In the genomic region with DNA sequence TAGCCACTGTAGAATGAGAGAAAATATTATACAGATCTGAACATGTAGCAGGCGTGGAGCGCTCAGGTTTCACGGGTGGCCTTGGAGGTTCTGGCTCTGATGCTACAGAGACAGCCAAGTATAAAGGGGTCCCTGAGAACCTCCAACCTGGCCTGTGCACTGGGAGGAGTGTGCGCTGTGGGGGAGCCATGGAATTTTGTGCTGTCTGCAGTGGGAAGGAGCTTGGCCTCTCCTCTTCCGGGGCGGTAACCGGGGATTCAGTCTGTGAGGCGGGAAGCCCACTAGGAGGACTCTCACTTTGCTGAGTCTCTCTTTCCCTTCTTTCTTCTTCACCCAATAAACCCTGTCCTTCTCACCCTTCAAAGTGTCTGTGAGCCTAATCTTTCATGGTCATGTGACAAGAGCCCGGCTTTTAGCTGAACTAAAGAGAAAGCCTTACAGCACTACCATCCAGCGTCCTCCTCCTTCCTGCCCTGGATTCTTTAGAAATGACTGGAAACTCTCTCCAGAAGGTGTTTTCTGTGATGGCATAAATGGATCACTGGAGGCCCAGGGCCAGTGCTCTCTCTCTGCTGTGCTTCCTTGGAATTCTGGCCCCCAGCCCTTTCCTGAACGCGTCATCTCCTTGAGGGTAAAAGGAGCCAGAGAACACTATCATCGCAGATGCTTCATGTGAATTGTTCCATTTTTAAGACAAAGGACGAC, we compare ENCODE assay signal across 16 cellular contexts.
DNase-seq lines count a peak whose midpoint lies in the region; ATAC-seq, FAIRE-seq and TF ChIP-seq lines count a peak whose summit lies in the region.
"Had no signal": no experiment of that assay in that cellular context is flagged by ENCODE, and none has a peak within 500 bp of the region (broad histone marks: within the 10 kb centered on the region; RNA-seq: fewer than 3 reads in every experiment).

No MANE protein-coding gene starts in this region.

- ATAC-seq in Panc1 (0 out of 2 replicates have a peak, but pooled peaks have one; percentile 17), left colon (peak; percentile 27)
- ATAC-seq in activated T-cell treated with anti-CD3 and anti-CD28 coated beads, Interleukin-2, amount 50 U/mL, for 4 hours: no peak
- ATAC-seq: psoas muscle had no signal

- in situ Hi-C loops in Panc1 (cut with HindIII; ENCODE audit: low pct_unique_long_range_greater_than_20kb, low sequenced_read_pairs) (no loop called here), transverse colon (cut with MboI; ENCODE audit: low pct_ligation_motif_present in 1 of 4, low pct_unique_long_range_greater_than_20kb in 1 of 4, low sequenced_read_pairs in 3 of 4) (no loop called here)

- no peaks in the 10 kb centered on the region for H3K36me3 Mint-ChIP-seq in Caco-2 (ENCODE audit: insufficient read depth, unreplicated experiment)
- H3K36me3 Mint-ChIP-seq in activated T-cell treated with anti-CD3 and anti-CD28 coated beads, Interleukin-2, amount 50 U/mL, for 4 hours (ENCODE audit: insufficient read depth): no peaks in the 10 kb centered on the region

- H2AFZ ChIP-seq in endothelial cell of umbilical vein (ENCODE audit: low read depth, low read length): no peak overlapping the region
- no peak overlapping the region for H2AFZ ChIP-seq in OCI-LY7 (ENCODE audit: low read length)

- H3K4me3 ChIP-seq in Caco-2 (ENCODE audit: low read depth, low read length): peak overlapping the region; percentile 31
- H3K4me3 ChIP-seq in Panc1 (ENCODE audit: low read depth in 2 of 2, low read length in 2 of 2): no peak overlapping the region
- no peak overlapping the region for H3K4me3 ChIP-seq in endothelial cell of umbilical vein (replicated peaks in 1 of 3; ENCODE audit: insufficient read depth in 1 of 3, low read depth in 1 of 3, low read length in 3 of 3)
- no peak overlapping the region for H3K4me3 ChIP-seq in OCI-LY7 (ENCODE audit: low read depth, low read length, poor library complexity, severe bottlenecking)
- no peak overlapping the region for H3K4me3 ChIP-seq in transverse colon
- H3K4me3 ChIP-seq: psoas muscle, upper lobe of left lung had no signal

- peak; percentile 44 for FAIRE-seq in endothelial cell of umbilical vein (lab: Jason Lieb, UNC)
- FAIRE-seq: GM12891, islet of Langerhans had no signal

- 89 to 94% methylated on average over 10 to 14 of the region's 14 CpGs for WGBS in transverse colon (ENCODE audit: low coverage in 1 of 2), 2 donors

- no peaks in the 10 kb centered on the region for H3K9me1 ChIP-seq in endothelial cell of umbilical vein (replicated peaks; ENCODE audit: control insufficient read depth, extremely low read depth, insufficient read depth, low read length)

- DNase-seq in Caco-2 (peak in 1 of 2 experiments; percentile 14), Panc1 (ENCODE audit: low read depth, low spot score) (no peak), endothelial cell of umbilical vein (ENCODE audit: low read depth, low spot score) (no peak), left colon (peak in 1 of 2 donors; percentile 6), OCI-LY7 (ENCODE audit: low spot score) (no peak), transverse colon (no peak), ureter (ENCODE audit: low spot score) (no peak)
- DNase-seq in activated T-cell treated with anti-CD3 and anti-CD28 coated beads, Interleukin-2, amount 50 U/mL, for 4 hours: no peak
- DNase-seq: DMS79; MM.1S; psoas muscle; stimulated activated CD4-positive, alpha-beta T cell treated with anti-CD3 and anti-CD28 coated beads, Interleukin-1b, Interleukin-23, amount 100 ng/mL, for 48 hours; upper lobe of left lung had no signal

- H4K20me1 ChIP-seq in endothelial cell of umbilical vein (replicated peaks; ENCODE audit: control insufficient read depth, extremely low read depth, insufficient read depth, low read length) (no peaks in the 10 kb centered on the region), OCI-LY7 (ENCODE audit: insufficient read depth, low read length) (no peaks in the 10 kb centered on the region)

- peaks cover 10% of the 10 kb centered on the region for H3K4me1 ChIP-seq in Caco-2
- peaks cover 4% of the 10 kb centered on the region for H3K4me1 ChIP-seq in Panc1 (ENCODE audit: control insufficient read depth, insufficient read depth, low read length)
- H3K4me1 ChIP-seq in endothelial cell of umbilical vein (ENCODE audit: control insufficient read depth, extremely low read depth, insufficient read depth, low read length): peaks cover 5% of the 10 kb centered on the region
- H3K4me1 ChIP-seq in OCI-LY7 (ENCODE audit: insufficient read depth, low read length, poor library complexity, severe bottlenecking): no peaks in the 10 kb centered on the region
- peaks cover 0 to 8% (median 0%) of the 10 kb centered on the region in 4 donors for H3K4me1 ChIP-seq in transverse colon
- H3K4me1 ChIP-seq: psoas muscle, upper lobe of left lung had no signal

- peak overlapping the region; percentile 50 for H3K4me3 Mint-ChIP-seq in Caco-2 (ENCODE audit: unreplicated experiment)
- no peak overlapping the region for H3K4me3 Mint-ChIP-seq in activated T-cell treated with anti-CD3 and anti-CD28 coated beads, Interleukin-2, amount 50 U/mL, for 4 hours
- H3K4me3 Mint-ChIP-seq: activated naive CD4-positive, alpha-beta T cell treated with anti-CD3 and anti-CD28 coated beads, Interleukin-2, amount 50 U/mL, for 24 hours had no signal

- H3K36me3 ChIP-seq in Caco-2 (ENCODE audit: control insufficient read depth, insufficient read depth, low read length) (no peaks in the 10 kb centered on the region), Panc1 (ENCODE audit: control insufficient read depth, insufficient read depth, low read length) (no peaks in the 10 kb centered on the region), endothelial cell of umbilical vein (ENCODE audit: control insufficient read depth in 2 of 2, extremely low read depth in 1 of 2, insufficient read depth in 2 of 2, low read length in 2 of 2) (no peaks in the 10 kb centered on the region), OCI-LY7 (ENCODE audit: insufficient read depth, low read length) (no peaks in the 10 kb centered on the region), transverse colon (no peaks in the 10 kb centered on the region)
- H3K36me3 ChIP-seq: upper lobe of left lung had no signal

- H3K4me2 ChIP-seq in endothelial cell of umbilical vein (ENCODE audit: insufficient read depth, low read length): no peak overlapping the region
- no peak overlapping the region for H3K4me2 ChIP-seq in OCI-LY7 (ENCODE audit: low read length)

- no peaks in the 10 kb centered on the region for H3K9me3 Mint-ChIP-seq in Caco-2 (ENCODE audit: unreplicated experiment)
- no peaks in the 10 kb centered on the region for H3K9me3 Mint-ChIP-seq in activated T-cell treated with anti-CD3 and anti-CD28 coated beads, Interleukin-2, amount 50 U/mL, for 4 hours
- H3K9me3 Mint-ChIP-seq: activated naive CD4-positive, alpha-beta T cell treated with anti-CD3 and anti-CD28 coated beads, Interleukin-2, amount 50 U/mL, for 24 hours had no signal

- H3K9me3 ChIP-seq in Caco-2 (no peaks in the 10 kb centered on the region), Panc1 (ENCODE audit: control insufficient read depth, insufficient read depth, low read depth, low read length) (no peaks in the 10 kb centered on the region), endothelial cell of umbilical vein (replicated peaks; ENCODE audit: control insufficient read depth, insufficient read depth, low read length) (no peaks in the 10 kb centered on the region), OCI-LY7 (ENCODE audit: low read length) (no peaks in the 10 kb centered on the region), transverse colon (no peaks in the 10 kb centered on the region)
- H3K9me3 ChIP-seq: psoas muscle, upper lobe of left lung had no signal

- dilution Hi-C loops in endothelial cell of umbilical vein (cut with MboI; ENCODE audit: extremely low pct_ligation_motif_present, low sequenced_read_pairs): no loop called here

- TF ChIP-seq POLR2A in endothelial cell of umbilical vein (IDR thresholded peaks at IDR 0.05; ENCODE audit: low read depth, low read length) (no peak), transverse colon (IDR thresholded peaks at IDR 0.05) (no peak)

- H3K27ac Mint-ChIP-seq in Caco-2 (ENCODE audit: unreplicated experiment): peak overlapping the region; percentile 34

- no peaks in the 10 kb centered on the region for H3K4me1 Mint-ChIP-seq in Caco-2 (ENCODE audit: low read depth, unreplicated experiment)
- peaks cover 2% of the 10 kb centered on the region for H3K4me1 Mint-ChIP-seq in activated T-cell treated with anti-CD3 and anti-CD28 coated beads, Interleukin-2, amount 50 U/mL, for 4 hours (ENCODE audit: low read depth)

- BruUV-seq in Caco-2 (replicated peaks; lab: Mats Ljungman, UMichigan) (no TSS peak), Panc1 (replicated peaks; lab: Mats Ljungman, UMichigan) (no TSS peak), endothelial cell of umbilical vein (replicated peaks; lab: Mats Ljungman, UMichigan) (no TSS peak), OCI-LY7 (replicated peaks; lab: Mats Ljungman, UMichigan) (no TSS peak)

- CTCF ChIA-PET in Caco-2 (lab: Charles Lee): no interaction called here
- CTCF ChIA-PET in Panc1 (lab: Charles Lee): no interaction called here
- CTCF ChIA-PET in endothelial cell of umbilical vein (lab: Charles Lee): interaction anchor here (0.7 to 1.9 kb wide), 3 partner anchors 12 to 23 kb away, joined by 3 to 6 read pairs (median 3); no protein-coding TSS in a partner anchor
- CTCF ChIA-PET in OCI-LY7 (lab: Charles Lee; ENCODE audit: unreplicated experiment): no interaction called here

- intact Hi-C loops in Caco-2 (cut with micrococcal nuclease; ENCODE audit: unreplicated experiment): no loop called here
- intact Hi-C loops in Panc1 (cut with micrococcal nuclease; ENCODE audit: unreplicated experiment): no loop called here
- intact Hi-C loops in endothelial cell of umbilical vein (cut with micrococcal nuclease): no loop called here
- intact Hi-C loops in left colon (cut with DNase I, micrococcal nuclease): no loop called here
- intact Hi-C loops in OCI-LY7 (cut with micrococcal nuclease; ENCODE audit: unreplicated experiment): no loop called here
- intact Hi-C loops in transverse colon (cut with DNase I; ENCODE audit: low total_unique reads): no loop called here

- H3K27me3 ChIP-seq in Caco-2 (replicated peaks; ENCODE audit: control insufficient read depth, insufficient read depth, low read length) (no peaks in the 10 kb centered on the region), Panc1 (ENCODE audit: control insufficient read depth, insufficient read depth, low read length) (no peaks in the 10 kb centered on the region), endothelial cell of umbilical vein (ENCODE audit: control insufficient read depth in 2 of 2, insufficient read depth in 2 of 2, low read length in 2 of 2) (no peaks in the 10 kb centered on the region), transverse colon (no peaks in the 10 kb centered on the region)
- H3K27me3 ChIP-seq: upper lobe of left lung had no signal

- no peaks in the 10 kb centered on the region for H3K79me2 ChIP-seq in endothelial cell of umbilical vein (ENCODE audit: control insufficient read depth, insufficient read depth, low read length)
- no peaks in the 10 kb centered on the region for H3K79me2 ChIP-seq in OCI-LY7 (ENCODE audit: insufficient read depth, low read depth, low read length)

- TF ChIP-seq CTCF in Caco-2 (IDR thresholded peaks at IDR 0.05; ENCODE audit: insufficient read depth in 1 of 2, low read depth in 1 of 2, low read length in 1 of 2, severe bottlenecking in 1 of 2, unreplicated experiment in 1 of 2) (no peak), Panc1 (IDR thresholded peaks at IDR 0.05) (no peak), endothelial cell of umbilical vein (IDR thresholded peaks at IDR 0.05; ENCODE audit: extremely low read depth in 1 of 2, insufficient read depth in 1 of 2, low read depth in 1 of 2, low read length in 2 of 2) (no peak), OCI-LY7 (conservative IDR thresholded peaks at IDR 0.05; ENCODE audit: low read length) (no peak), transverse colon (IDR thresholded peaks at IDR 0.05) (no peak)

- no peaks in the 10 kb centered on the region for H3K9me2 ChIP-seq in OCI-LY7 (ENCODE audit: insufficient read depth, low read length)

- no peaks in the 10 kb centered on the region for H3K27me3 Mint-ChIP-seq in Caco-2 (ENCODE audit: insufficient read depth, unreplicated experiment)
- H3K27me3 Mint-ChIP-seq in activated T-cell treated with anti-CD3 and anti-CD28 coated beads, Interleukin-2, amount 50 U/mL, for 4 hours (ENCODE audit: low read depth): no peaks in the 10 kb centered on the region
- H3K27me3 Mint-ChIP-seq: activated naive CD4-positive, alpha-beta T cell treated with anti-CD3 and anti-CD28 coated beads, Interleukin-2, amount 50 U/mL, for 24 hours had no signal

- no peak for TF ChIP-seq EP300 in transverse colon (IDR thresholded peaks at IDR 0.05; ENCODE audit: low read depth)

- POLR2A ChIA-PET in Caco-2 (lab: Charles Lee) (no interaction called here), Panc1 (lab: Charles Lee) (no interaction called here), endothelial cell of umbilical vein (lab: Charles Lee) (no interaction called here), OCI-LY7 (lab: Charles Lee) (interaction anchor here (0.6 kb wide), 3 partner anchors 122 to 354 kb away, joined by 3 read pairs; no protein-coding TSS in a partner anchor)

- no peak overlapping the region for H3K27ac ChIP-seq in Panc1 (ENCODE audit: low read length)
- H3K27ac ChIP-seq in endothelial cell of umbilical vein (ENCODE audit: insufficient read depth, low read depth, low read length): no peak overlapping the region
- H3K27ac ChIP-seq in OCI-LY7 (ENCODE audit: low read depth, low read length, poor library complexity, severe bottlenecking): no peak overlapping the region
- peak overlapping the region in 2 of 4 donors; percentile 31 to 54 for H3K27ac ChIP-seq in transverse colon
- H3K27ac ChIP-seq: psoas muscle, upper lobe of left lung had no signal

- H3K9ac ChIP-seq in endothelial cell of umbilical vein (replicated peaks; ENCODE audit: extremely low read depth, insufficient read depth, low read length): no peak overlapping the region

Comparison
In these comparisons a context has a peak if more than half of its experiments do, and no peak if none do; other contexts are left out.
1. ATAC-seq: peak in Panc1 (single experiment) and left colon (single experiment); none in activated T-cell treated with anti-CD3 and anti-CD28 coated beads, Interleukin-2, amount 50 U/mL, for 4 hours (0 of 2).